ENCODE assay signal across 8 cellular contexts in the genomic region with DNA sequence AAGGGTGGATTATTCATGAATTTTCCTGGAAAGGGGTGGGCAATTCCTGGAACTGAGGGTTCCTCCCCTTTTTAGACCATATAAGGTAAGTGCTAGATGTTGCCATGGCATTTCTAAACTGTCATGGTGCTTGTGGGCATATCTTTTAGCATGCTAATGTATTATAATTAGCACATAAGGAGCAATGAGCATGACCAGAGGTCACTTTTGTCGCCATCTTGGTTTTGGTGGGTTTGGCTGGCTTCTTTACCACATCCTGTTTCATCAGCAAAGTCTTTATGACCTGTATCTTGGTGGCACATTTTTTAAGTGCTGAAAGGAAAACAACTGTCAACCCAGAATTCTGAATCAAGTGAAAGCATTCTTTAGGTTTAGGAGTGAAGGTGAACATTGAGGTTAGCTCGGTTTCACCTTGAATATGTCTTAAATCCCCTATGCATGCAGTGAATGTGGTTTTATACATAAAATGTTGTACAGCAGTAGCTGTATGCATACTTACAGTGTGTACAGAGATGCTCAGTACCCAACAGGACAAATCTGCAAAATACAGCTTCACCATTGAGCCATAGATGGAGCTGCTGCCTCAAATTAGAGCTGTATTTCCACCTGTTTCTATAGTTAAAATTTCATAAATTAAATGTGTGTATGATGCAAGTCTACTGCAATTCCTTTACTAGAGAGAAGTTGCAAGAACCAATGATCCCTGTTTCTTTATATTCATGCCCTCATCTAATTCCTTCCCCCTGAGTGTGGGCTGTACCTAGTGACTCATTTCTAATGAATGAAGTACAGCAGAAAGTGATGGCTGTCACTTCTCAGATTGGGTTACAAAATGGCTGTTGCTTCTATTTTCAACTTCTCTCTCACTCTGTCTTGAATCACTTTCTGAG. TPM values are rescaled to one million over a fixed set of nuclear protein-coding genes. Genes with fewer than 3 reads are reported as not detected.
DNase-seq lines count a peak whose midpoint lies in the region; ATAC-seq and TF ChIP-seq lines count a peak whose summit lies in the region.

No MANE protein-coding gene starts in this region.

- H3K36me3 ChIP-seq in MG63: no peaks in the 10 kb centered on the region
- no peaks in the 10 kb centered on the region for H3K36me3 ChIP-seq in adipocyte (ENCODE audit: control insufficient read depth, insufficient read depth, low read length, severe bottlenecking)
- H3K36me3 ChIP-seq in mucosa of descending colon (ENCODE audit: low read depth): no peaks in the 10 kb centered on the region
- no peaks in the 10 kb centered on the region for H3K36me3 ChIP-seq in Peyer's patch

- peak; percentile 61 for DNase-seq in CMK (ENCODE audit: low read depth)
- peak; percentile 35 for DNase-seq in MG63
- peak; percentile 96 for DNase-seq in adipocyte (ENCODE audit: low read depth)
- DNase-seq in mucosa of descending colon: no peak
- no peak for DNase-seq in Peyer's patch
- no peak for DNase-seq in NCI-H510A treated with DMSO at 0.1 percent for 48 hours (lab: John Stamatoyannopoulos, UW)
- DNase-seq in DMS79 (lab: John Stamatoyannopoulos, UW): no peak

- H3K4me3 ChIP-seq in MG63: no peak overlapping the region
- no peak overlapping the region for H3K4me3 ChIP-seq in adipocyte (ENCODE audit: low read length)
- H3K4me3 ChIP-seq in mucosa of descending colon: no peak overlapping the region
- no peak overlapping the region for H3K4me3 ChIP-seq in Peyer's patch

- H3K4me1 ChIP-seq in adipocyte (ENCODE audit: control insufficient read depth, insufficient read depth, low read length) (peaks cover 14% of the 10 kb centered on the region), mucosa of descending colon (ENCODE audit: low read depth) (no peaks in the 10 kb centered on the region), Peyer's patch (no peaks in the 10 kb centered on the region)

- H3K27me3 ChIP-seq in MG63: no peaks in the 10 kb centered on the region
- peaks cover 13% of the 10 kb centered on the region for H3K27me3 ChIP-seq in adipocyte (replicated peaks; ENCODE audit: control insufficient read depth, insufficient read depth, low read length)
- H3K27me3 ChIP-seq in Peyer's patch: no peaks in the 10 kb centered on the region

- peak; percentile 26 for ATAC-seq in mucosa of descending colon
- ATAC-seq in HG02852 (IDR thresholded peaks at IDR 0.05; ENCODE audit: unreplicated experiment): no peak

- no peak for TF ChIP-seq POLR2A in Peyer's patch (IDR thresholded peaks at IDR 0.05)

- TF ChIP-seq CTCF in mucosa of descending colon (IDR thresholded peaks at IDR 0.05) (no peak), Peyer's patch (IDR thresholded peaks at IDR 0.05) (peak in 3 of 6 experiments; percentile 19 to 43 (median 34))

- no peak overlapping the region for H3K9ac ChIP-seq in adipocyte (ENCODE audit: low read length)

- H3K9me3 ChIP-seq in MG63: peaks cover 46% of the 10 kb centered on the region
- no peaks in the 10 kb centered on the region for H3K9me3 ChIP-seq in adipocyte (ENCODE audit: control insufficient read depth, low read length)
- no peaks in the 10 kb centered on the region for H3K9me3 ChIP-seq in mucosa of descending colon
- H3K9me3 ChIP-seq in Peyer's patch: no peaks in the 10 kb centered on the region

- no peak overlapping the region for H3K27ac ChIP-seq in Peyer's patch

- intact Hi-C loops in mucosa of descending colon (cut with DNase I, micrococcal nuclease): no loop called here

RNA-seq across cellular contexts. Expression of gene IGSF23, which starts 25.3 kb away (rescaled TPM):
- total RNA-seq in MG63 (2014; rRNA removed; shearing (Covaris generic); ENCODE audit: low replicate concordance): 3.0 TPM in 1 of 2 replicates, not detected in the other
- total RNA-seq in mucosa of descending colon (not detected), Peyer's patch (10 to 100 TPM in 2 of 4 donors, 1 to 10 TPM in 1, not detected in 1; 7.5 to 20.7 (median 11.0) TPM)

RNA-seq across cellular contexts. Expression of gene PVR, which starts 55.6 kb away (rescaled TPM):
- total RNA-seq in MG63 (2014; rRNA removed; shearing (Covaris generic); ENCODE audit: low replicate concordance): 120 and 141 TPM in 2 replicates
- total RNA-seq in mucosa of descending colon (10 to 100 TPM; 23.8 to 39.8 (median 26.7) TPM), Peyer's patch (10 to 100 TPM; 21.7 to 49.3 (median 40.0) TPM)

RNA-seq across cellular contexts. Expression of gene CEACAM20, which starts 58.6 kb away (rescaled TPM):
- total RNA-seq in MG63 (2014; rRNA removed; shearing (Covaris generic); ENCODE audit: low replicate concordance): not detected in 2 replicates
- total RNA-seq in mucosa of descending colon (1 to 10 TPM in 1 of 3 donors, under 1 TPM in 1, not detected in 1; 0.32 to 1.3 TPM), Peyer's patch (100 to 1,000 TPM in 3 of 4 donors, 1 to 10 TPM in 1; 5.0 to 490 (median 163) TPM)

Comparison
In these comparisons a context has a peak if more than half of its experiments do, and no peak if none do; other contexts are left out.
1. DNase-seq: peak in CMK (single experiment), MG63 (single experiment) and adipocyte (single experiment); none in mucosa of descending colon (0 of 3), Peyer's patch (0 of 3), NCI-H510A treated with DMSO at 0.1 percent for 48 hours (single experiment) and DMS79 (single experiment).